Comparison of ENCODE assay signal across 20 cellular contexts in the genomic region with DNA sequence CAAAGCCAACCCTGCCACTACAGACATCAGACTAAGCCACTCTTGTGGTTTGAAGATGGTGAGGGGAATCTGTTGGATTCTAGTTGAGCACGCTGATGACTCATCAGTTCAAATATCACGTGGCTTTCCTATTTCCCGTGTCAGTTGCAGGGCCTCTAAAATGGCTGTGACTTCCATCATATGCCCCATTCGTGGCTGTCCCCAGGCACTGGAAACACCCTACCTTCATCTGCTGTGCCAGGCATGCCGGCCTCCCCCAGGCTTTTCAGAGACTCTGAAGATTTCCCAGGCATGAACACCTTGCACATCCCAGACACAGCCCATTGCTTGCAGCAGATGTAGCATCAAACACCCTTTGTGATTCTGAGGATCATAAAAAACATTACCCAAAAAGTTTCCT.
DNase-seq lines count a peak whose midpoint lies in the region; ATAC-seq and TF ChIP-seq lines count a peak whose summit lies in the region.
"Had no signal": no experiment of that assay in that cellular context is flagged by ENCODE, and none has a peak within 500 bp of the region (broad histone marks: within the 10 kb centered on the region; RNA-seq: fewer than 3 reads in every experiment).

No MANE protein-coding gene starts in this region.

- in situ Hi-C loops in gastrocnemius medialis (cut with MboI; ENCODE audit: low sequenced_read_pairs in 4 of 4) = no loop called here

- H3K36me3 Mint-ChIP-seq in natural killer cell = no peaks in the 10 kb centered on the region
- H3K36me3 Mint-ChIP-seq: memory B cell had no signal

- no peak overlapping the region for H3K27ac ChIP-seq in OCI-LY3 (ENCODE audit: low read length)
- H3K27ac ChIP-seq in gastrocnemius medialis = no peak overlapping the region

- peak overlapping the region; percentile 90 to 95 for H3K27ac Mint-ChIP-seq in natural killer cell
- H3K27ac Mint-ChIP-seq: memory B cell had no signal

- H3K9me3 ChIP-seq in OCI-LY3 (ENCODE audit: insufficient read depth, low read length) (no peaks in the 10 kb centered on the region), gastrocnemius medialis (no peaks in the 10 kb centered on the region)

- peak overlapping the region; percentile 35 for H3K4me3 Mint-ChIP-seq in natural killer cell
- H3K4me3 Mint-ChIP-seq: memory B cell had no signal

- no peak overlapping the region for H3K9ac ChIP-seq in OCI-LY3 (ENCODE audit: low read length)

- peaks cover 76 to 83% of the 10 kb centered on the region in 2 donors for H3K4me1 Mint-ChIP-seq in natural killer cell
- H3K4me1 Mint-ChIP-seq: memory B cell had no signal

- TF ChIP-seq CTCF in OCI-LY3 (IDR thresholded peaks at IDR 0.05; ENCODE audit: low read depth, low read length) (no peak), natural killer cell (IDR thresholded peaks at IDR 0.05) (no peak), gastrocnemius medialis (IDR thresholded peaks at IDR 0.05 in 4 of 5, conservative IDR thresholded peaks at IDR 0.05 in 1 of 5) (no peak)

- peak; percentile 5 for DNase-seq in activated CD4-positive, alpha-beta T cell treated with anti-CD3 and anti-CD28 coated beads for 48 hours
- no peak for DNase-seq in activated CD4-positive, alpha-beta T cell treated with anti-CD3 and anti-CD28 coated beads, Interleukin-2, amount 50 U/mL, for 1 hour
- DNase-seq in Daoy (ENCODE audit: low read depth) (peak; percentile 29), natural killer cell (peak; percentile 29), gastrocnemius medialis (no peak), ureter (ENCODE audit: low spot score) (no peak)
- DNase-seq: activated CD8-positive, alpha-beta memory T cell treated with anti-CD3 and anti-CD28 coated beads, Interleukin-2, amount 50 U/mL, for 4 hours; Calu3; cortex of kidney; H7; IMR-90; left cardiac atrium; NCI-H526; stimulated activated CD4-positive, alpha-beta T cell treated with anti-CD3 and anti-CD28 coated beads, Interleukin-4, amount 100 ng/mL, for 1 hour; stimulated activated naive CD4-positive, alpha-beta T cell had no signal

- no peaks in the 10 kb centered on the region for H3K79me2 ChIP-seq in OCI-LY3 (ENCODE audit: low read length)

- peak; percentile 31 to 74 (median 57) for ATAC-seq in natural killer cell
- no peak for ATAC-seq in gastrocnemius medialis
- ATAC-seq in HG03378 (IDR thresholded peaks at IDR 0.05; ENCODE audit: unreplicated experiment) = no peak
- ATAC-seq: left cardiac atrium, Right ventricle myocardium inferior had no signal

- no peaks in the 10 kb centered on the region for H3K27me3 Mint-ChIP-seq in natural killer cell (ENCODE audit: low read depth in 2 of 2)
- H3K27me3 Mint-ChIP-seq: memory B cell had no signal

- H3K36me3 ChIP-seq in OCI-LY3 (replicated peaks; ENCODE audit: low read depth, low read length) (peaks cover 4% of the 10 kb centered on the region), gastrocnemius medialis (no peaks in the 10 kb centered on the region)

- intact Hi-C loops in natural killer cell (cut with micrococcal nuclease) (loop anchor here (5.0 kb wide), 1 partner anchor 51 kb away; no protein-coding TSS in a partner anchor), gastrocnemius medialis (cut with DNase I; ENCODE audit: low total_unique reads) (loop anchor here (10.0 kb wide), 1 partner anchor 82 kb away; no protein-coding TSS in a partner anchor)

- no peaks in the 10 kb centered on the region for H3K27me3 ChIP-seq in OCI-LY3 (ENCODE audit: low read depth, low read length)
- no peaks in the 10 kb centered on the region for H3K27me3 ChIP-seq in gastrocnemius medialis

- H2AFZ ChIP-seq in OCI-LY3 (ENCODE audit: low read depth, low read length) = peak overlapping the region; percentile 44

- peak overlapping the region; percentile 10 for H3K4me2 ChIP-seq in OCI-LY3 (ENCODE audit: low read length)
- H3K4me2 ChIP-seq: smooth muscle cell had no signal

- no peaks in the 10 kb centered on the region for H4K20me1 ChIP-seq in OCI-LY3 (ENCODE audit: insufficient read depth, low read length)

- peaks cover 0 to 2% of the 10 kb centered on the region in 2 donors for H3K9me3 Mint-ChIP-seq in natural killer cell

- TF ChIP-seq POLR2A in gastrocnemius medialis (IDR thresholded peaks at IDR 0.05) = no peak

- H3K4me1 ChIP-seq in OCI-LY3 (ENCODE audit: low read length) (peaks cover 13% of the 10 kb centered on the region), gastrocnemius medialis (no peaks in the 10 kb centered on the region)

- H3K4me3 ChIP-seq in OCI-LY3 (ENCODE audit: low read length) = no peak overlapping the region
- no peak overlapping the region for H3K4me3 ChIP-seq in gastrocnemius medialis
- H3K4me3 ChIP-seq: smooth muscle cell had no signal

Comparison
In these comparisons a context has a peak if more than half of its experiments do, and no peak if none do; other contexts are left out.
1. DNase-seq: peak in activated CD4-positive, alpha-beta T cell treated with anti-CD3 and anti-CD28 coated beads for 48 hours (single experiment), Daoy (single experiment) and natural killer cell (single experiment); none in activated CD4-positive, alpha-beta T cell treated with anti-CD3 and anti-CD28 coated beads, Interleukin-2, amount 50 U/mL, for 1 hour (single experiment), gastrocnemius medialis (0 of 2) and ureter (single experiment).
2. ATAC-seq: peak in natural killer cell (3 of 3); none in gastrocnemius medialis (0 of 2) and HG03378 (single experiment).